22 cellular contexts compared by ENCODE assay signal in the genomic region with DNA sequence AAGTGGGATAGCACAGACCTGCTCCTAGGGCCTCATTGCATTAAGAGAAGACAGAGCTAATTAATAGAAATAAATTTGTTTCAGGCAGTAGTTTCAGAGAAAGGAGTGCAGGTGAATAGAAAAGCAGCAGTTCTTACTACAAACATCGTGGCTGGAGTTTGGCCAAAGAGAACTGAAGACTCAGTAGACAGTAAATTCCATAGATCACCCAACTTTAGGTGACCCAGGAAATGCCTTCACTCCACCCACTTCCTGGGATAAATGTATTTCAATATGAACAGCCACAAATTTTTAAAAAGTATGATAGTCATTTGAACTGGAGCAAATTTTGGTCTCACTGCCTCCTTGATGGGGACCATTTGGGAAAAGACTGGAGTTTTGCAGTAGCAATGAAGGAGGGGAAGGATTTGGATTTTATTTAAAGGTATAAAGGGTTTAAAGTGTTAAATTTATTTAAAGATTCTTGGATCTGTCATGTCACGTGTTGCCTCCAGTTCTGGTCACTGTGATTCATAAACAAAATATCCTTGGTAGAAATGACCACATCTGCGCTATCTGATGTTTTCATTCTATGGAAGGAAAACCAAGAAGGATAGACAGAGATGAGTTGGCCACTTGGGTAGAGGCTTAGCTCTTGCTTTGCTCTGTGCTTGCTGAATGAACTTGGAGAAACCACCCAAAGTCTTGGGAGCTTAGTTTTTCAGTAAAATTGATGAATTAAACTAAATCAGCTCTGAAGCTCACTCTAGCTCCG.
DNase-seq lines count a peak whose midpoint lies in the region; ATAC-seq, FAIRE-seq and TF ChIP-seq lines count a peak whose summit lies in the region.
"Had no signal": no experiment of that assay in that cellular context is flagged by ENCODE, and none has a peak within 500 bp of the region (broad histone marks: within the 10 kb centered on the region; RNA-seq: fewer than 3 reads in every experiment).

No MANE protein-coding gene starts in this region.

- H3K36me3 Mint-ChIP-seq in activated CD4-positive, alpha-beta T cell treated with anti-CD3 and anti-CD28 coated beads for 36 hours (ENCODE audit: low read depth) = no peaks in the 10 kb centered on the region
- H3K36me3 Mint-ChIP-seq: naive thymus-derived CD4-positive, alpha-beta T cell; stimulated activated effector memory CD8-positive, alpha-beta T cell treated with anti-CD3 and anti-CD28 coated beads, Interleukin-12 subunit alpha, Interleukin-12 subunit beta, amount 100 ng/mL, for 72 hours; T-cell had no signal

- H3K4me1 ChIP-seq in RWPE2 (ENCODE audit: insufficient read depth, poor library complexity, severe bottlenecking) = peaks cover 14% of the 10 kb centered on the region
- H3K4me1 ChIP-seq: right lobe of liver had no signal

- peak; percentile 58 for FAIRE-seq in H54 (lab: Jason Lieb, UNC)

- no peak for TF ChIP-seq CTCF in RWPE2 (IDR thresholded peaks at IDR 0.05; ENCODE audit: poor library complexity, severe bottlenecking)

- H3K4me3 ChIP-seq in RWPE2 (ENCODE audit: severe bottlenecking) (no peak overlapping the region), skeletal muscle cell (ENCODE audit: low read depth, low read length) (no peak overlapping the region)
- H3K4me3 ChIP-seq: dorsolateral prefrontal cortex, MG63, ovary, right lobe of liver had no signal

- POLR2A ChIA-PET in activated CD4-positive, alpha-beta T cell treated with anti-CD3 and anti-CD28 coated beads for 36 hours (lab: Charles Lee) = no interaction called here

- H3K27ac ChIP-seq in RWPE2 (ENCODE audit: poor library complexity, severe bottlenecking) (peak overlapping the region; percentile 46), epithelial cell of prostate (peak overlapping the region; percentile 18)
- H3K27ac ChIP-seq: dorsolateral prefrontal cortex, ovary, right lobe of liver had no signal

- no peaks in the 10 kb centered on the region for H3K9me3 Mint-ChIP-seq in activated CD4-positive, alpha-beta T cell treated with anti-CD3 and anti-CD28 coated beads for 36 hours (ENCODE audit: low read depth)
- H3K9me3 Mint-ChIP-seq: activated CD4-positive, alpha-beta T cell treated with anti-CD3 and anti-CD28 coated beads, Interleukin-2, amount 10 ng/mL, durations not matched to agents 7 days and 5 days had no signal

- CTCF ChIA-PET in activated CD4-positive, alpha-beta T cell treated with anti-CD3 and anti-CD28 coated beads for 36 hours (lab: Charles Lee) = no interaction called here

- H3K4me3 Mint-ChIP-seq in activated CD4-positive, alpha-beta T cell treated with anti-CD3 and anti-CD28 coated beads for 36 hours = no peak overlapping the region
- H3K4me3 Mint-ChIP-seq: activated CD4-positive, alpha-beta T cell treated with anti-CD3 and anti-CD28 coated beads, Interleukin-2, amount 10 ng/mL, durations not matched to agents 7 days and 5 days; naive thymus-derived CD4-positive, alpha-beta T cell; stimulated activated effector memory CD8-positive, alpha-beta T cell treated with anti-CD3 and anti-CD28 coated beads, Interleukin-12 subunit alpha, Interleukin-12 subunit beta, amount 100 ng/mL, for 72 hours; T-cell had no signal

- intact Hi-C loops in activated CD4-positive, alpha-beta T cell treated with anti-CD3 and anti-CD28 coated beads for 36 hours (cut with DNase I, micrococcal nuclease) = no loop called here

- H3K27ac Mint-ChIP-seq in activated CD4-positive, alpha-beta T cell treated with anti-CD3 and anti-CD28 coated beads for 36 hours = no peak overlapping the region
- H3K27ac Mint-ChIP-seq: activated CD4-positive, alpha-beta T cell treated with anti-CD3 and anti-CD28 coated beads, Interleukin-2, amount 10 ng/mL, durations not matched to agents 7 days and 5 days; naive thymus-derived CD4-positive, alpha-beta T cell; stimulated activated effector memory CD8-positive, alpha-beta T cell treated with anti-CD3 and anti-CD28 coated beads, Interleukin-12 subunit alpha, Interleukin-12 subunit beta, amount 100 ng/mL, for 72 hours; T-cell had no signal

- peaks cover 2% of the 10 kb centered on the region for H3K27me3 Mint-ChIP-seq in activated CD4-positive, alpha-beta T cell treated with anti-CD3 and anti-CD28 coated beads for 36 hours
- H3K27me3 Mint-ChIP-seq: activated CD4-positive, alpha-beta T cell treated with anti-CD3 and anti-CD28 coated beads, Interleukin-2, amount 10 ng/mL, durations not matched to agents 7 days and 5 days; naive thymus-derived CD4-positive, alpha-beta T cell; T-cell had no signal

- peak; percentile 9 for DNase-seq in H54 (ENCODE audit: insufficient read length, low spot score)
- no peak for DNase-seq in RWPE2 (ENCODE audit: low spot score)
- no peak for DNase-seq in epithelial cell of prostate (ENCODE audit: low read depth, low spot score)
- DNase-seq in skeletal muscle cell (ENCODE audit: low read depth) = peak; percentile 23
- no peak for DNase-seq in activated CD4-positive, alpha-beta T cell treated with anti-CD3 and anti-CD28 coated beads for 36 hours
- DNase-seq: activated CD4-positive, alpha-beta T cell treated with anti-CD3 and anti-CD28 coated beads, Interleukin-2, amount 10 ng/mL, durations not matched to agents 7 days and 5 days; activated CD8-positive, alpha-beta memory T cell treated with anti-CD3 and anti-CD28 coated beads, Interleukin-2, amount 50 U/mL, for 48 hours; activated effector memory CD4-positive, alpha-beta T cell treated with Interleukin-2 at 50 U/mL for 16 hours; dorsolateral prefrontal cortex; left colon; mesendoderm; MG63; naive thymus-derived CD4-positive, alpha-beta T cell; NCI-H1436; NCI-H510A treated with DMSO at 0.1 percent for 48 hours; ovary; right lobe of liver; SHP77 treated with DMSO at 0.1 percent for 48 hours; T-cell had no signal

- no peaks in the 10 kb centered on the region for H3K27me3 ChIP-seq in RWPE2 (ENCODE audit: insufficient read depth, poor library complexity, severe bottlenecking)
- H3K27me3 ChIP-seq: dorsolateral prefrontal cortex, MG63, right lobe of liver had no signal

- ATAC-seq in RWPE2 (ENCODE audit: low read depth) = peak; percentile 78
- ATAC-seq in HG03469 (IDR thresholded peaks at IDR 0.05; ENCODE audit: unreplicated experiment) = no peak
- no peak for ATAC-seq in activated CD4-positive, alpha-beta T cell treated with anti-CD3 and anti-CD28 coated beads for 36 hours
- ATAC-seq in GM19397 (IDR thresholded peaks at IDR 0.05; ENCODE audit: unreplicated experiment) = no peak
- ATAC-seq: left colon; naive thymus-derived CD4-positive, alpha-beta T cell; right lobe of liver; stimulated activated effector memory CD8-positive, alpha-beta T cell treated with anti-CD3 and anti-CD28 coated beads, Interleukin-12 subunit alpha, Interleukin-12 subunit beta, amount 100 ng/mL, for 72 hours; T-cell had no signal

- H3K9me3 ChIP-seq in RWPE2 (ENCODE audit: severe bottlenecking) = no peaks in the 10 kb centered on the region
- H3K9me3 ChIP-seq: MG63, ovary, right lobe of liver had no signal

- no peaks in the 10 kb centered on the region for H3K4me1 Mint-ChIP-seq in activated CD4-positive, alpha-beta T cell treated with anti-CD3 and anti-CD28 coated beads for 36 hours
- H3K4me1 Mint-ChIP-seq: activated CD4-positive, alpha-beta T cell treated with anti-CD3 and anti-CD28 coated beads, Interleukin-2, amount 10 ng/mL, durations not matched to agents 7 days and 5 days; naive thymus-derived CD4-positive, alpha-beta T cell; stimulated activated effector memory CD8-positive, alpha-beta T cell treated with anti-CD3 and anti-CD28 coated beads, Interleukin-12 subunit alpha, Interleukin-12 subunit beta, amount 100 ng/mL, for 72 hours; T-cell had no signal

- no peak for TF ChIP-seq POLR2A in H54 (IDR thresholded peaks at IDR 0.05; ENCODE audit: low read depth, low read length)

- H3K36me3 ChIP-seq in RWPE2 (ENCODE audit: low read depth) = no peaks in the 10 kb centered on the region; the same call in 1 of the 2 replicates
- H3K36me3 ChIP-seq: MG63, ovary, right lobe of liver had no signal

Comparison
In these comparisons a context has a peak if more than half of its experiments do, and no peak if none do; other contexts are left out.
1. DNase-seq: peak in H54 (single experiment) and skeletal muscle cell (single experiment); none in RWPE2 (single experiment), epithelial cell of prostate (single experiment) and activated CD4-positive, alpha-beta T cell treated with anti-CD3 and anti-CD28 coated beads for 36 hours (single experiment).